In genomic region chr3:72482589-72483249, GRCh38 we compare ENCODE assay signal across 8 cellular contexts. TPM values are rescaled to one million over a fixed set of nuclear protein-coding genes. Genes with fewer than 3 reads are reported as not detected.
DNase-seq lines count a peak whose midpoint lies in the region; ATAC-seq lines count a peak whose summit lies in the region.

No MANE protein-coding gene starts in this region.

- no peaks in the 10 kb centered on the region for H3K36me3 Mint-ChIP-seq in T-cell

- peak; percentile 23 for DNase-seq in COLO668 (lab: John Stamatoyannopoulos, UW; ENCODE audit: unreplicated experiment)
- peak; percentile 12 to 59 (median 38) for DNase-seq in T-cell
- DNase-seq in activated naive CD8-positive, alpha-beta T cell treated with anti-CD3 and anti-CD28 coated beads, Interleukin-2, amount 50 U/mL, for 16 hours (ENCODE audit: low read depth, low spot score): peak; percentile 51
- DNase-seq in iris pigment epithelial cell (ENCODE audit: low read depth): peak; percentile 80
- peak; percentile 51 to 86 (median 66) for DNase-seq in stimulated activated CD4-positive, alpha-beta T cell treated with anti-CD3 and anti-CD28 coated beads, Interleukin-1b, Interleukin-23, amount 100 ng/mL, for 24 hours (ENCODE audit: low read depth in 4 of 4, low spot score in 1 of 4)
- DNase-seq in NCI-H446 treated with DMSO at 0.1 percent for 48 hours (lab: John Stamatoyannopoulos, UW): no peak

- peak; percentile 48 for ATAC-seq in HG02571 (IDR thresholded peaks at IDR 0.05; ENCODE audit: unreplicated experiment)
- peak; percentile 69 to 81 (median 72) for ATAC-seq in T-cell (replicated peaks in 1 of 4)
- ATAC-seq in HG03469 (IDR thresholded peaks at IDR 0.05; ENCODE audit: unreplicated experiment): no peak

- POLR2A ChIA-PET in T-cell (lab: Charles Lee): interaction anchor here (0.6 to 0.7 kb wide), 4 partner anchors 10 to 273 kb away, joined by 3 to 5 read pairs (median 4); no protein-coding TSS in a partner anchor

- no peaks in the 10 kb centered on the region for H3K27me3 Mint-ChIP-seq in T-cell

- peaks cover 10 to 15% (median 14%) of the 10 kb centered on the region in 3 donors for H3K4me1 Mint-ChIP-seq in T-cell

- peak overlapping the region; percentile 75 to 79 (median 76) for H3K4me3 Mint-ChIP-seq in T-cell

- no peaks in the 10 kb centered on the region for H3K9me3 Mint-ChIP-seq in T-cell

- H3K27ac Mint-ChIP-seq in T-cell: peak overlapping the region; percentile 9 to 78

- CTCF ChIA-PET in T-cell (lab: Charles Lee): interaction anchor here in 1 of 2 donors (0.7 kb wide), 1 partner anchor 623 kb away, joined by 12 read pairs; no protein-coding TSS in a partner anchor

RNA-seq across cellular contexts. Expression of gene RYBP, which starts 36.3 kb away (rescaled TPM):
- total RNA-seq in T-cell: 10 to 100 TPM in 4 of 5 donors, 1 to 10 TPM in 1; 8.8 to 17.1 (median 12.8) TPM
